In the genomic region with DNA sequence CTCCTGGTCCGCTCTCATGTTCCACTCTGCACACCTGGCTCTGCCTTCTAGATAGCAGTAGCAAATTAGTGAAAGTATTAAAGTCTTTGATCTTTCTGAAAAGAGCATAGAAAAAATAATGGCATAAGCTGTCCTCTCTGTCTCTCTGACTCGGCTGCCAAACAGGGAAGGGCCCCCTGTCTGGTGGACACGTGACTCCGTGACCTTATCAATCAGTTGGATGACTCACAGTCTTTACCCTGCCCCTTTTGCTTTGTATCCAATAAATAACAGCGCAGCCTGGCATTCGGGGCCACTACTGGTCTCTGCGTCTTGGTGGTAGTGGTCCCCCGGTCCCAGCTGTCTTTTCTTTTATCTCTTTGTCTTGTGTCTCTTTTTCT, we compare ENCODE assay signal across 6 cellular contexts. TPM values are rescaled to one million over a fixed set of nuclear protein-coding genes. Genes with fewer than 3 reads are reported as not detected.
DNase-seq lines count a peak whose midpoint lies in the region; ATAC-seq, FAIRE-seq and TF ChIP-seq lines count a peak whose summit lies in the region.
"Not testable (repeated sequence)": the region's sequence is repeated elsewhere in the genome, so short reads cannot be mapped to it uniquely, and the experiment has no call there.

No MANE protein-coding gene starts in this region.

- in situ Hi-C loops in SK-MEL-5 (cut with HindIII; ENCODE audit: low pct_unique_long_range_greater_than_20kb, low sequenced_read_pairs) = not testable (repeated sequence)
- in situ Hi-C loops in K562 (cut with MboI) = loop anchor here (5.0 kb wide), 2 partner anchors 180 to 495 kb away; a partner anchor contains a TSS

- peak; percentile 15 for FAIRE-seq in K562 (lab: Jason Lieb, UNC)
- FAIRE-seq in small intestine (lab: Jason Lieb, UNC) = not testable (repeated sequence)

- H3K27ac ChIP-seq in C4-2B = peak overlapping the region; percentile 31; the same call in 1 of the 2 replicates
- H3K27ac ChIP-seq in K562 (ENCODE audit: extremely low read depth, low read depth, low read length) = peak overlapping the region; percentile 44; the same call in 1 of the 3 replicates
- H3K27ac ChIP-seq in small intestine (ENCODE audit: low read depth in 1 of 2, low read length in 1 of 2) = not testable (repeated sequence)

- CTCF ChIA-PET in K562 (lab: Yijun Ruan, JAX; ENCODE audit: low intra/inter-chr PET ratio) = interaction anchor here (0.6 to 2.6 kb wide), 3 partner anchors 96 to 177 kb away, joined by 3 to 16 read pairs (median 4); no protein-coding TSS in a partner anchor

- not testable (repeated sequence) for H3K9me1 ChIP-seq in K562 (ENCODE audit: control insufficient read depth, insufficient read depth, low read length)

- not testable (repeated sequence) for TF ChIP-seq POLR2A in K562 (conservative IDR thresholded peaks at IDR 0.05)

- not testable (repeated sequence) for H3K36me3 ChIP-seq in ES-I3 (ENCODE audit: insufficient read depth, low read length); K562 (ENCODE audit: control insufficient read depth, insufficient read depth, low read length); small intestine (ENCODE audit: control insufficient read depth in 2 of 2, insufficient read depth in 2 of 2, low read length in 2 of 2)

- H3K4me3 ChIP-seq in K562; small intestine (ENCODE audit: low read depth in 1 of 2, low read length in 2 of 2): not testable (repeated sequence)

- H3K4me2 ChIP-seq in K562 (ENCODE audit: insufficient read depth, low read length) = peak overlapping the region; percentile 71

- BruUV-seq in K562 (replicated peaks; lab: Mats Ljungman, UMichigan) = not testable (repeated sequence)

- not testable (repeated sequence) for H3K27me3 Mint-ChIP-seq in activated T-helper 17 cell treated with anti-CD3 and anti-CD28 coated beads, Interleukin-2, amount 50 U/mL, for 72 hours

- WGBS in K562 (ENCODE audit: insufficient coverage, low coverage, missing lambda C conversion rate) = 6% methylated on average over 8 of the region's 8 CpGs
- WGBS in small intestine, 3 donors = 61 to 78% (median 62%) methylated on average over 8 of the region's 8 CpGs

- H3K27me3 ChIP-seq in K562 (ENCODE audit: control insufficient read depth in 2 of 2, insufficient read depth in 2 of 2, low read length in 2 of 2); small intestine (ENCODE audit: control insufficient read depth in 2 of 2, insufficient read depth in 2 of 2, low read length in 2 of 2): not testable (repeated sequence)

- not testable (repeated sequence) for H3K9me3 ChIP-seq in ES-I3 (ENCODE audit: control insufficient read depth, insufficient read depth, low read length); K562 (replicated peaks; ENCODE audit: control insufficient read depth, insufficient read depth, low read depth, low read length); small intestine (ENCODE audit: control insufficient read depth, low read depth)

- not testable (repeated sequence) for H3K79me2 ChIP-seq in K562 (ENCODE audit: control insufficient read depth, insufficient read depth, low read length)

- H2AFZ ChIP-seq in K562 (ENCODE audit: low read depth, low read length) = peak overlapping the region; percentile 87

- not testable (repeated sequence) for H3K4me1 ChIP-seq in ES-I3 (ENCODE audit: insufficient read depth, low read length); K562 (replicated peaks in 1 of 2; ENCODE audit: control insufficient read depth in 2 of 2, insufficient read depth in 2 of 2, low read length in 2 of 2); small intestine (ENCODE audit: control insufficient read depth in 2 of 2, insufficient read depth in 1 of 2, low read depth in 1 of 2, low read length in 1 of 2)

- not testable (repeated sequence) for H3K9me3 Mint-ChIP-seq in activated T-helper 17 cell treated with anti-CD3 and anti-CD28 coated beads, Interleukin-2, amount 50 U/mL, for 72 hours

- intact Hi-C loops in K562 (cut with micrococcal nuclease) = loop anchor here (1.0 to 5.0 kb wide), 3 partner anchors 174 to 499 kb away; a partner anchor contains a TSS

- not testable (repeated sequence) for ATAC-seq in activated T-helper 17 cell treated with anti-CD3 and anti-CD28 coated beads, Interleukin-2, amount 50 U/mL, for 72 hours (replicated peaks)
- peak; percentile 84 for ATAC-seq in K562

- H3K9ac ChIP-seq in ES-I3 (ENCODE audit: low read depth, low read length) (peak overlapping the region; percentile 30; the same call in 1 of the 2 replicates), K562 (ENCODE audit: insufficient read depth in 1 of 2, low read depth in 2 of 2, low read length in 2 of 2) (peak overlapping the region; percentile 35 to 75; a peak in 2 of 4 replicates)

- H4K20me1 ChIP-seq in K562 (replicated peaks; ENCODE audit: control insufficient read depth, insufficient read depth, low read length) = not testable (repeated sequence)

- H3K36me3 Mint-ChIP-seq in activated T-helper 17 cell treated with anti-CD3 and anti-CD28 coated beads, Interleukin-2, amount 50 U/mL, for 72 hours (ENCODE audit: low read depth) = not testable (repeated sequence)

- not testable (repeated sequence) for H3K4me3 Mint-ChIP-seq in activated T-helper 17 cell treated with anti-CD3 and anti-CD28 coated beads, Interleukin-2, amount 50 U/mL, for 72 hours

- peak overlapping the region; percentile 39 for H3K27ac Mint-ChIP-seq in activated T-helper 17 cell treated with anti-CD3 and anti-CD28 coated beads, Interleukin-2, amount 50 U/mL, for 72 hours

- TF ChIP-seq RAD21 in K562 (CRISPR knock-in tag; conservative IDR thresholded peaks at IDR 0.05 in 1 of 2, IDR thresholded peaks at IDR 0.05 in 1 of 2) = not testable (repeated sequence)

- not testable (repeated sequence) for H3K4me1 Mint-ChIP-seq in activated T-helper 17 cell treated with anti-CD3 and anti-CD28 coated beads, Interleukin-2, amount 50 U/mL, for 72 hours

- POLR2A ChIA-PET in K562 (lab: Yijun Ruan, JAX) = interaction anchor here (0.7 to 1.3 kb wide), 5 partner anchors 16 to 174 kb away, joined by 3 to 4 read pairs (median 3); no protein-coding TSS in a partner anchor

- TF ChIP-seq CTCF in C4-2B (conservative IDR thresholded peaks at IDR 0.05); K562 (IDR thresholded peaks at IDR 0.05 in 2 of 3, conservative IDR thresholded peaks at IDR 0.05 in 1 of 3; ENCODE audit: insufficient read depth in 2 of 3, low read depth in 1 of 3, low read length in 3 of 3): not testable (repeated sequence)

- not testable (repeated sequence) for TF ChIP-seq EP300 in K562 (IDR thresholded peaks at IDR 0.05; ENCODE audit: low read length)

- DNase-seq in SK-MEL-5 (ENCODE audit: low read depth, low spot score) = peak; percentile 19
- DNase-seq in K562 (ENCODE audit: extremely low read depth in 1 of 4, low spot score in 3 of 4) = peak; percentile 22 to 73 (median 34)
- peak; percentile 15 for DNase-seq in small intestine

TF ChIP-seq in K562, 482 proteins besides CTCF, POLR2A, EP300 and RAD21 (continues in another document):
- TF ChIP-seq, protein P1, sequence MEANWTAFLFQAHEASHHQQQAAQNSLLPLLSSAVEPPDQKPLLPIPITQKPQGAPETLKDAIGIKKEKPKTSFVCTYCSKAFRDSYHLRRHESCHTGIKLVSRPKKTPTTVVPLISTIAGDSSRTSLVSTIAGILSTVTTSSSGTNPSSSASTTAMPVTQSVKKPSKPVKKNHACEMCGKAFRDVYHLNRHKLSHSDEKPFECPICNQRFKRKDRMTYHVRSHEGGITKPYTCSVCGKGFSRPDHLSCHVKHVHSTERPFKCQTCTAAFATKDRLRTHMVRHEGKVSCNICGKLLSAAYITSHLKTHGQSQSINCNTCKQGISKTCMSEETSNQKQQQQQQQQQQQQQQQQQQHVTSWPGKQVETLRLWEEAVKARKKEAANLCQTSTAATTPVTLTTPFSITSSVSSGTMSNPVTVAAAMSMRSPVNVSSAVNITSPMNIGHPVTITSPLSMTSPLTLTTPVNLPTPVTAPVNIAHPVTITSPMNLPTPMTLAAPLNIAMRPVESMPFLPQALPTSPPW (CRISPR knock-in tag; IDR thresholded peaks at IDR 0.05) = 0 out of 2 replicates have a peak, but pooled peaks have one; percentile 41

RNA-seq across cellular contexts. Expression of a gene that starts 59.4 kb away (rescaled TPM):
- 320 and 331 TPM in 2 replicates for total RNA-seq in SK-MEL-5 (2014; rRNA removed; shearing (Covaris generic))
- 135 and 178 TPM in 2 replicates for polyA plus RNA-seq in SK-MEL-5 (2015; cell fraction: cytosol; rRNA removed)
- polyA plus RNA-seq in SK-MEL-5 (2015; cell fraction: nucleus; rRNA removed) = 139 and 144 TPM in 2 replicates
- 100 to 1,000 TPM; 376 to 800 TPM for total RNA-seq in activated T-helper 17 cell treated with anti-CD3 and anti-CD28 coated beads, Interleukin-2, amount 50 U/mL, for 72 hours
- total RNA-seq in K562 (2011; cell fraction: chromatin; rRNA removed; ENCODE audit: low replicate concordance) = 1,487 and 3,369 TPM in 2 replicates
- 1,103 and 1,251 TPM in 2 replicates for total RNA-seq in K562 (2011; cell fraction: nucleolus; rRNA removed)
- 1,578 and 1,589 TPM in 2 replicates for total RNA-seq in K562 (2011; cell fraction: nucleoplasm; rRNA removed)
- total RNA-seq in K562 (2014; rRNA removed) (303 and 478 TPM in 2 replicates), K562 (2014; rRNA removed; fragmentation: Illumina TruSeq; extraction: Trizol) (468 and 534 TPM in 2 replicates), K562 (2015; rRNA removed; fragmentation: Illumina TruSeq; extraction: Trizol) (310 and 332 TPM in 2 replicates), K562 (2021) (450 and 470 TPM in 2 replicates)
- polyA plus RNA-seq in K562 (2011; rRNA removed) (521 and 679 TPM in 2 replicates), K562 (2014; fragmentation: Illumina TruSeq; extraction: Trizol) (239 and 256 TPM in 2 replicates), K562 (2014; fragmentation: Nextera tagmentation; extraction: Ambion mirVana) (100 to 1,000 TPM; 149 to 308 TPM), K562 (2014; rRNA removed) (241 and 268 TPM in 2 replicates), small intestine (10 to 100 TPM; 12.7 to 64.7 (median 36.0) TPM)
- polyA plus RNA-seq in K562 (2011; cell fraction: cytosol; rRNA removed) = 104 and 238 TPM in 2 replicates
- polyA plus RNA-seq in K562 (2011; cell fraction: nucleus; rRNA removed) = 454 and 755 TPM in 2 replicates
- 166 and 406 TPM in 2 replicates for polyA plus RNA-seq in K562 (2012)
- 2,244 and 2,897 TPM in 2 replicates for polyA minus RNA-seq in K562 (2011; rRNA and poly(A)+ RNA removed)
- 425 and 493 TPM in 2 replicates for polyA minus RNA-seq in K562 (2011; cell fraction: cytosol; rRNA and poly(A)+ RNA removed)
- polyA minus RNA-seq in K562 (2011; cell fraction: nucleus; rRNA and poly(A)+ RNA removed) = 581 and 964 TPM in 2 replicates
